26 cellular contexts compared by ENCODE assay signal in genomic region chr1:39872698-39873097, GRCh38. TPM values are rescaled to one million over a fixed set of nuclear protein-coding genes. Genes with fewer than 3 reads are reported as not detected.
"Had no signal": no experiment of that assay in that cellular context is flagged by ENCODE, and none has a peak within 500 bp of the region (broad histone marks: within the 10 kb centered on the region; RNA-seq: fewer than 3 reads in every experiment).

No MANE protein-coding gene starts in this region.

- H3K36me3 ChIP-seq: ascending aorta, left ventricle myocardium inferior, neutrophil, ovary, prostate gland, upper lobe of left lung had no signal

- H3K27ac ChIP-seq: ascending aorta, brain microvascular endothelial cell, hepatocyte, left ventricle myocardium inferior, neutrophil, ovary, prostate gland, upper lobe of left lung, WERI-Rb-1 had no signal

- H2AFZ ChIP-seq: hepatocyte had no signal

- H3K4me2 ChIP-seq: hepatocyte had no signal

- H3K27me3 ChIP-seq: ascending aorta, brain microvascular endothelial cell, hepatocyte, neutrophil, ovary, upper lobe of left lung had no signal

- DNase-seq: activated CD4-positive, alpha-beta T cell treated with anti-CD3 and anti-CD28 coated beads, Interleukin-2, amount 10 ng/mL, durations not matched to agents 7 days and 5 days; activated CD4-positive, CD25-positive, alpha-beta regulatory T cell treated with anti-CD3 and anti-CD28 coated beads, Interleukin-2, amount 50 U/mL, for 72 hours; activated CD8-positive, alpha-beta memory T cell treated with anti-CD3 and anti-CD28 coated beads, Interleukin-2, amount 10 ng/mL, durations not matched to agents 7 days and 5 days; activated CD8-positive, alpha-beta T cell treated with anti-CD3 and anti-CD28 coated beads for 36 hours; activated gamma-delta T cell treated with Interleukin-2 at 50 U/mL for 16 hours; brain microvascular endothelial cell; caudate nucleus; effector CD8-positive, alpha-beta T cell; erythroblast; foreskin melanocyte; glutamatergic neuron; immature natural killer cell; left ventricle myocardium inferior; ovary; stimulated activated CD4-positive, alpha-beta T cell treated with anti-CD3 and anti-CD28 coated beads, Interleukin-4, amount 100 ng/mL, for 4 hours; stimulated activated naive CD8-positive, alpha-beta T cell treated with anti-CD3 and anti-CD28 coated beads, Interleukin-15, Interleukin-2, amounts not matched to agents 100 U/mL and 50 U/mL, for 24 hours; upper lobe of left lung; WERI-Rb-1 had no signal

- H3K27ac Mint-ChIP-seq: activated CD4-positive, alpha-beta T cell treated with anti-CD3 and anti-CD28 coated beads, Interleukin-2, amount 10 ng/mL, durations not matched to agents 7 days and 5 days; activated CD8-positive, alpha-beta memory T cell treated with anti-CD3 and anti-CD28 coated beads, Interleukin-2, amount 10 ng/mL, durations not matched to agents 7 days and 5 days; activated CD8-positive, alpha-beta T cell treated with anti-CD3 and anti-CD28 coated beads for 36 hours; activated naive CD4-positive, alpha-beta T cell treated with anti-CD3 and anti-CD28 coated beads, Interleukin-2, amount 50 U/mL, for 72 hours; activated T-helper 1 cell treated with anti-CD3 and anti-CD28 coated beads, Interleukin-12 subunit alpha, Interleukin-12 subunit beta, Interleukin-2, Interleukin-4 antibody, amounts not matched to agents 30 ng/mL and 10 ng/mL and 1 ng/mL, durations not matched to agents 14 hours and 24 hours and 36 hours; dendritic cell treated with granulocyte-macrophage colony-stimulating factor and Interleukin-4, amounts not matched to agents 40 ng/mL and 50 ng/mL, for 4 days; natural killer cell treated with Interleukin-12 subunit alpha and Interleukin-12 subunit beta and Interleukin-15 and Interleukin-18, amount 100 ng/mL, for 72 hours had no signal

- H3K9me3 ChIP-seq: ascending aorta, left ventricle myocardium inferior, neutrophil, ovary, prostate gland, upper lobe of left lung had no signal

- H3K4me3 Mint-ChIP-seq: activated CD4-positive, alpha-beta T cell treated with anti-CD3 and anti-CD28 coated beads, Interleukin-2, amount 10 ng/mL, durations not matched to agents 7 days and 5 days; activated CD8-positive, alpha-beta memory T cell treated with anti-CD3 and anti-CD28 coated beads, Interleukin-2, amount 10 ng/mL, durations not matched to agents 7 days and 5 days; activated CD8-positive, alpha-beta T cell treated with anti-CD3 and anti-CD28 coated beads for 36 hours; activated T-helper 1 cell treated with anti-CD3 and anti-CD28 coated beads, Interleukin-12 subunit alpha, Interleukin-12 subunit beta, Interleukin-2, Interleukin-4 antibody, amounts not matched to agents 30 ng/mL and 10 ng/mL and 1 ng/mL, durations not matched to agents 14 hours and 24 hours and 36 hours; dendritic cell treated with granulocyte-macrophage colony-stimulating factor and Interleukin-4, amounts not matched to agents 40 ng/mL and 50 ng/mL, for 4 days; immature natural killer cell; natural killer cell treated with Interleukin-12 subunit alpha and Interleukin-12 subunit beta and Interleukin-15 and Interleukin-18, amount 100 ng/mL, for 72 hours had no signal

- H3K4me1 ChIP-seq: ascending aorta, prostate gland had no signal

- H3K36me3 Mint-ChIP-seq: natural killer cell treated with Interleukin-12 subunit alpha and Interleukin-12 subunit beta and Interleukin-15 and Interleukin-18, amount 100 ng/mL, for 72 hours had no signal

- H3K27me3 Mint-ChIP-seq: activated CD4-positive, alpha-beta T cell treated with anti-CD3 and anti-CD28 coated beads, Interleukin-2, amount 10 ng/mL, durations not matched to agents 7 days and 5 days; activated CD8-positive, alpha-beta memory T cell treated with anti-CD3 and anti-CD28 coated beads, Interleukin-2, amount 10 ng/mL, durations not matched to agents 7 days and 5 days; activated CD8-positive, alpha-beta T cell treated with anti-CD3 and anti-CD28 coated beads for 36 hours; dendritic cell treated with granulocyte-macrophage colony-stimulating factor and Interleukin-4, amounts not matched to agents 40 ng/mL and 50 ng/mL, for 4 days; natural killer cell treated with Interleukin-12 subunit alpha and Interleukin-12 subunit beta and Interleukin-15 and Interleukin-18, amount 100 ng/mL, for 72 hours had no signal

- H3K4me3 ChIP-seq: ascending aorta, hepatocyte, left ventricle myocardium inferior, ovary, prostate gland, upper lobe of left lung had no signal

- H3K9me3 Mint-ChIP-seq: activated CD4-positive, alpha-beta T cell treated with anti-CD3 and anti-CD28 coated beads, Interleukin-2, amount 10 ng/mL, durations not matched to agents 7 days and 5 days; activated CD8-positive, alpha-beta T cell treated with anti-CD3 and anti-CD28 coated beads for 36 hours; activated naive CD4-positive, alpha-beta T cell treated with anti-CD3 and anti-CD28 coated beads, Interleukin-2, amount 50 U/mL, for 72 hours; activated T-helper 1 cell treated with anti-CD3 and anti-CD28 coated beads, Interleukin-12 subunit alpha, Interleukin-12 subunit beta, Interleukin-2, Interleukin-4 antibody, amounts not matched to agents 30 ng/mL and 10 ng/mL and 1 ng/mL, durations not matched to agents 14 hours and 24 hours and 36 hours; dendritic cell treated with granulocyte-macrophage colony-stimulating factor and Interleukin-4, amounts not matched to agents 40 ng/mL and 50 ng/mL, for 4 days; immature natural killer cell; natural killer cell treated with Interleukin-12 subunit alpha and Interleukin-12 subunit beta and Interleukin-15 and Interleukin-18, amount 100 ng/mL, for 72 hours had no signal

RNA-seq across cellular contexts. Expression of gene MYCL, which starts 29.0 kb away (rescaled TPM):
- total RNA-seq: activated CD4-positive, alpha-beta T cell treated with anti-CD3 and anti-CD28 coated beads, Interleukin-2, amount 10 ng/mL, durations not matched to agents 7 days and 5 days had no signal
